ENCODE assay signal across 8 cellular contexts in the genomic region with DNA sequence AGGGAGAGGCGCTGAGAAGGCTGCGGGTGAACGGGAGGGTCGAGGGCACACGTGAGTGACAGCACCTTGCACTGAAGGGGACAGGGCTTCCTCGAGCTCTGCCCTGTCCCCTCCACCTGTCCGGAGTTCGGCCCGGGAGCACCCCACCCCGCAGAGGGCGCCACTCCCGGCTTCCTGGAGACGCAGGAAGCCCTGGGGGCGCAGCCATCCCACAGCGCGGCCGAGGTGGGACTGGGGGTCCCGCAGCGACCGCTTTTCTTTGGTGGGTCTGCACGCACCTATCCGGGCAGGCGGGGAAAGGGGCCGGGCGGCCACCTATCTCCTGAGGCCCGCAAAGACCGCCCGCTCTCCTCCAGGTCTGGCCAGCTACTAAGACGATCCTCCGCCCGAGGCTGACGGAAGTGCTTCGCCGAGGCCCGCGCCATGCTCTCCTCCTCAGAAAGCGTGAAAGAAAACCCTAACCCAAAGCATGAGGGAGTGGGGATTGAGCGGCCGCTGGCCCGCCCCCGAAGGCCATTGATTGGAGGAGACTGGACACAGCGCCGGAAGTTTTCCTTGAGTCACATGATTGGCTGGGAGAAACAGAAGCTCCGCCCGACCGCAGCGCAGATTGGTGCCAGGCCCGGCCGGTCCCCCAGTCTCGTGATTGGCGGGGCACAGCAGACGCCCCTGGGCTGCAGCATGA. TPM values are rescaled to one million over a fixed set of nuclear protein-coding genes. Genes with fewer than 3 reads are reported as not detected.
DNase-seq lines count a peak whose midpoint lies in the region; ATAC-seq and TF ChIP-seq lines count a peak whose summit lies in the region.

No MANE protein-coding gene starts in this region.

- no peaks in the 10 kb centered on the region for H3K9me3 Mint-ChIP-seq in activated CD4-positive, alpha-beta T cell treated with anti-CD3 and anti-CD28 coated beads, Interleukin-2, amount 10 ng/mL, durations not matched to agents 7 days and 5 days
- no peaks in the 10 kb centered on the region for H3K9me3 Mint-ChIP-seq in dendritic cell treated with granulocyte-macrophage colony-stimulating factor and Interleukin-4, amounts not matched to agents 40 ng/mL and 50 ng/mL, for 4 days

- peak overlapping the region; percentile 82 to 86 for H3K27ac ChIP-seq in left lung

- no peaks in the 10 kb centered on the region for H3K27me3 ChIP-seq in BJ (ENCODE audit: control insufficient read depth, insufficient read depth, low read length)
- no peaks in the 10 kb centered on the region for H3K27me3 ChIP-seq in left lung

- peak overlapping the region; percentile 99 for H3K27ac Mint-ChIP-seq in activated CD4-positive, alpha-beta T cell treated with anti-CD3 and anti-CD28 coated beads, Interleukin-2, amount 10 ng/mL, durations not matched to agents 7 days and 5 days
- peak overlapping the region; percentile 87 for H3K27ac Mint-ChIP-seq in dendritic cell treated with granulocyte-macrophage colony-stimulating factor and Interleukin-4, amounts not matched to agents 40 ng/mL and 50 ng/mL, for 4 days

- no peaks in the 10 kb centered on the region for H3K27me3 Mint-ChIP-seq in activated CD4-positive, alpha-beta T cell treated with anti-CD3 and anti-CD28 coated beads, Interleukin-2, amount 10 ng/mL, durations not matched to agents 7 days and 5 days
- no peaks in the 10 kb centered on the region for H3K27me3 Mint-ChIP-seq in dendritic cell treated with granulocyte-macrophage colony-stimulating factor and Interleukin-4, amounts not matched to agents 40 ng/mL and 50 ng/mL, for 4 days

- H3K4me3 Mint-ChIP-seq in activated CD4-positive, alpha-beta T cell treated with anti-CD3 and anti-CD28 coated beads, Interleukin-2, amount 10 ng/mL, durations not matched to agents 7 days and 5 days, result peak overlapping the region; percentile 96
- peak overlapping the region; percentile 94 for H3K4me3 Mint-ChIP-seq in dendritic cell treated with granulocyte-macrophage colony-stimulating factor and Interleukin-4, amounts not matched to agents 40 ng/mL and 50 ng/mL, for 4 days

- TF ChIP-seq CTCF in BJ (IDR thresholded peaks at IDR 0.05; ENCODE audit: insufficient read depth, low read depth, low read length) (peak; percentile 52), left lung (IDR thresholded peaks at IDR 0.05) (no peak)

- H3K4me3 ChIP-seq in BJ (ENCODE audit: low read depth, low read length) (peak overlapping the region; percentile 81), left lung (peak overlapping the region; percentile 72 to 81)

- H3K4me1 ChIP-seq in left lung, result peaks cover 0 to 27% of the 10 kb centered on the region in 2 donors

- peak; percentile 82 for ATAC-seq in HG03442 (IDR thresholded peaks at IDR 0.05; ENCODE audit: unreplicated experiment)
- peak; percentile 93 for ATAC-seq in left lung

- H3K36me3 Mint-ChIP-seq in activated CD4-positive, alpha-beta T cell treated with anti-CD3 and anti-CD28 coated beads, Interleukin-2, amount 10 ng/mL, durations not matched to agents 7 days and 5 days (ENCODE audit: low read depth), result peaks cover 16% of the 10 kb centered on the region
- H3K36me3 Mint-ChIP-seq in dendritic cell treated with granulocyte-macrophage colony-stimulating factor and Interleukin-4, amounts not matched to agents 40 ng/mL and 50 ng/mL, for 4 days (ENCODE audit: low read depth), result peaks cover 72% of the 10 kb centered on the region

- peaks cover 9% of the 10 kb centered on the region for H3K36me3 ChIP-seq in BJ (ENCODE audit: control insufficient read depth, insufficient read depth, low read length)
- H3K36me3 ChIP-seq in left lung, result peaks cover 0 to 47% of the 10 kb centered on the region in 2 donors

- POLR2A ChIA-PET in BJ (lab: Charles Lee), result interaction anchor here (0.5 to 0.7 kb wide), 4 partner anchors 8 to 358 kb away, joined by 3 to 5 read pairs (median 4); no protein-coding TSS in a partner anchor
- POLR2A ChIA-PET in activated CD4-positive, alpha-beta T cell treated with anti-CD3 and anti-CD28 coated beads, Interleukin-2, amount 10 ng/mL, durations not matched to agents 7 days and 5 days (lab: Charles Lee), result interaction anchor here (0.6 to 1.5 kb wide), 10 partner anchors 9 to 144 kb away, joined by 3 to 7 read pairs (median 4); a partner anchor contains a TSS

- DNase-seq in BJ (ENCODE audit: low read depth) (peak; percentile 84), GM19238 (ENCODE audit: insufficient read length, low spot score) (peak; percentile 90), NCI-H524 treated with DMSO at 0.1 percent for 48 hours (lab: John Stamatoyannopoulos, UW) (peak; percentile 92), left lung (peak; percentile 96 to 97)
- peak; percentile 98 for DNase-seq in activated CD4-positive, alpha-beta T cell treated with anti-CD3 and anti-CD28 coated beads, Interleukin-2, amount 10 ng/mL, durations not matched to agents 7 days and 5 days
- DNase-seq in stimulated activated CD4-positive, alpha-beta T cell treated with anti-CD3 and anti-CD28 coated beads, Interleukin-2, amount 100 ng/mL, for 48 hours, result peak; percentile 90 to 91

- intact Hi-C loops in dendritic cell treated with granulocyte-macrophage colony-stimulating factor and Interleukin-4, amounts not matched to agents 40 ng/mL and 50 ng/mL, for 4 days (cut with micrococcal nuclease), result loop anchor here (1.0 kb wide), 2 partner anchors 73 to 142 kb away; a partner anchor contains a TSS
- intact Hi-C loops in left lung (cut with DNase I), result no loop called here

- CTCF ChIA-PET in BJ (lab: Yijun Ruan, JAX), result interaction anchor here (1.0 to 2.4 kb wide), 9 partner anchors 9 to 272 kb away, joined by 3 to 12 read pairs (median 5); a partner anchor contains a TSS
- CTCF ChIA-PET in activated CD4-positive, alpha-beta T cell treated with anti-CD3 and anti-CD28 coated beads, Interleukin-2, amount 10 ng/mL, durations not matched to agents 7 days and 5 days (lab: Charles Lee), result interaction anchor here (0.6 to 2.4 kb wide), 10 partner anchors 8 to 90 kb away, joined by 3 to 12 read pairs (median 3); no protein-coding TSS in a partner anchor

- H3K9me3 ChIP-seq in left lung, result no peaks in the 10 kb centered on the region

- peaks cover 22% of the 10 kb centered on the region for H3K4me1 Mint-ChIP-seq in activated CD4-positive, alpha-beta T cell treated with anti-CD3 and anti-CD28 coated beads, Interleukin-2, amount 10 ng/mL, durations not matched to agents 7 days and 5 days
- H3K4me1 Mint-ChIP-seq in dendritic cell treated with granulocyte-macrophage colony-stimulating factor and Interleukin-4, amounts not matched to agents 40 ng/mL and 50 ng/mL, for 4 days (ENCODE audit: low read depth), result peaks cover 32% of the 10 kb centered on the region

RNA-seq across cellular contexts. Expression of a gene that starts 34.4 kb away (rescaled TPM):
- 39.5 and 42.9 TPM in 2 replicates for polyA plus RNA-seq in BJ (2011; rRNA removed)
- polyA minus RNA-seq in BJ (2011; rRNA and poly(A)+ RNA removed), result 28.5 and 45.4 TPM in 2 replicates
- 10 to 100 TPM; 36.6 to 36.9 TPM for total RNA-seq in activated CD4-positive, alpha-beta T cell treated with anti-CD3 and anti-CD28 coated beads, Interleukin-2, amount 10 ng/mL, durations not matched to agents 7 days and 5 days
- total RNA-seq in left lung, result 10 to 100 TPM; 28.8 to 31.7 TPM

RNA-seq across cellular contexts. Expression of a gene that starts 57.8 kb away (rescaled TPM):
- polyA plus RNA-seq in BJ (2011; rRNA removed), result 20.3 and 24.7 TPM in 2 replicates
- polyA minus RNA-seq in BJ (2011; rRNA and poly(A)+ RNA removed), result 33.0 and 40.4 TPM in 2 replicates
- total RNA-seq in activated CD4-positive, alpha-beta T cell treated with anti-CD3 and anti-CD28 coated beads, Interleukin-2, amount 10 ng/mL, durations not matched to agents 7 days and 5 days, result 10 to 100 TPM; 24.5 to 25.6 TPM
- total RNA-seq in left lung, result 10 to 100 TPM; 28.7 to 35.1 TPM

Comparison
In these comparisons a context has a peak if more than half of its experiments do, and no peak if none do; other contexts are left out.
1. Peak in every context shown above with its lines: DNase-seq, ATAC-seq, H3K4me3 ChIP-seq and H3K27ac ChIP-seq.